30 cellular contexts compared by ENCODE assay signal in the genomic region with DNA sequence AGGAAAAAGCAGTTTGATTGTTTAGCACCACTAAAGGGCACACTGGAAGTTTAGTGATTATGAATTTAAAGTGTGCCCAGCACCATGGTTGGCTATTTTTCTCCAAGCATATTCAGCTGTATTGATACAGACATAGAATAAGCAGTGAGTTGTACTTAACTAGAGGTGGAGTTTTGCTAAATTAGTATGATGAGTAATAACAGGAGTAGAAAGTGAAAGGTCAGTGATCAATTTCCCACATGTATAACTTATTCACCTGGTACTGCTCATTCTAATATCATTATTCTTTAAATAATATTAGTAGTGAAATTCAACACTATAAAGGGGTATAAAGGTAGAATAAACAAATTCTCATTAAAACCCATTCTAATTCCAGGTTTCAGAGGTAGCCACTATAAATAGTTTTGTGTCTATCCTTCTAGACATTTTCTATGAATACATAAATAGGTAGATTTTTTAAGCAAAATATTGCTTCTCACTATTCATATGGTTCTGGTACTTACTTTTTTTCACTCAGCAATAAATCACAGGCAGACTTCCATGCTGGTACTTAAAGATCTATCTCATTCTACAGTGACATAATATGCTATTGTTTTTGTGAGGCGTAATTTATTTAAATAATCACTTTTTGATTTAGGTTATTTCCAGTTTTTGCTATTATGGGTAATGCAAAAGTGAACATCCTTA.
A peak's percentile ranks its signal among the peaks of the same experiment; 100 is the strongest.
DNase-seq lines count a peak whose midpoint lies in the region; ATAC-seq and TF ChIP-seq lines count a peak whose summit lies in the region.
"Had no signal": no experiment of that assay in that cellular context is flagged by ENCODE, and none has a peak within 500 bp of the region (broad histone marks: within the 10 kb centered on the region; RNA-seq: fewer than 3 reads in every experiment).

No MANE protein-coding gene starts in this region.

- no peak overlapping the region for H3K4me3 Mint-ChIP-seq in activated CD8-positive, alpha-beta T cell treated with anti-CD3 and anti-CD28 coated beads for 36 hours
- H3K4me3 Mint-ChIP-seq: activated B cell treated with CpG ODN at 0.5 μM for 24 hours; activated CD4-positive, alpha-beta T cell treated with anti-CD3 and anti-CD28 coated beads, Interleukin-2, amount 10 ng/mL, durations not matched to agents 7 days and 5 days; activated naive CD8-positive, alpha-beta T cell treated with anti-CD3 and anti-CD28 coated beads for 36 hours; activated T-cell treated with anti-CD3 and anti-CD28 coated beads, Interleukin-2, amount 50 U/mL, for 24 hours; CD4-positive, CD25-positive, alpha-beta regulatory T cell; immature natural killer cell; naive thymus-derived CD4-positive, alpha-beta T cell; stimulated activated naive CD8-positive, alpha-beta T cell treated with anti-CD3 and anti-CD28 coated beads, Interleukin-15, amount 100 ng/mL, for 72 hours had no signal

- H3K27me3 Mint-ChIP-seq in activated CD8-positive, alpha-beta T cell treated with anti-CD3 and anti-CD28 coated beads for 36 hours, result no peaks in the 10 kb centered on the region
- H3K27me3 Mint-ChIP-seq: activated B cell treated with CpG ODN at 0.5 μM for 24 hours; activated CD4-positive, alpha-beta T cell treated with anti-CD3 and anti-CD28 coated beads, Interleukin-2, amount 10 ng/mL, durations not matched to agents 7 days and 5 days; activated naive CD8-positive, alpha-beta T cell treated with anti-CD3 and anti-CD28 coated beads for 36 hours; activated T-cell treated with anti-CD3 and anti-CD28 coated beads, Interleukin-2, amount 50 U/mL, for 24 hours; CD4-positive, CD25-positive, alpha-beta regulatory T cell; naive thymus-derived CD4-positive, alpha-beta T cell; stimulated activated naive CD8-positive, alpha-beta T cell treated with anti-CD3 and anti-CD28 coated beads, Interleukin-15, amount 100 ng/mL, for 72 hours had no signal

- CTCF ChIA-PET in activated CD8-positive, alpha-beta T cell treated with anti-CD3 and anti-CD28 coated beads for 36 hours (lab: Charles Lee), result no interaction called here

- intact Hi-C loops in activated CD8-positive, alpha-beta T cell treated with anti-CD3 and anti-CD28 coated beads for 36 hours (cut with micrococcal nuclease), result no loop called here
- intact Hi-C loops in head of caudate nucleus (cut with DNase I), result no loop called here

- no peak overlapping the region for H3K27ac Mint-ChIP-seq in activated CD8-positive, alpha-beta T cell treated with anti-CD3 and anti-CD28 coated beads for 36 hours
- H3K27ac Mint-ChIP-seq: activated B cell treated with CpG ODN at 0.5 μM for 24 hours; activated CD4-positive, alpha-beta T cell treated with anti-CD3 and anti-CD28 coated beads, Interleukin-2, amount 10 ng/mL, durations not matched to agents 7 days and 5 days; activated naive CD8-positive, alpha-beta T cell treated with anti-CD3 and anti-CD28 coated beads for 36 hours; activated T-cell treated with anti-CD3 and anti-CD28 coated beads, Interleukin-2, amount 50 U/mL, for 24 hours; CD4-positive, CD25-positive, alpha-beta regulatory T cell; immature natural killer cell; naive thymus-derived CD4-positive, alpha-beta T cell; stimulated activated naive CD8-positive, alpha-beta T cell treated with anti-CD3 and anti-CD28 coated beads, Interleukin-15, amount 100 ng/mL, for 72 hours had no signal

- POLR2A ChIA-PET in activated CD8-positive, alpha-beta T cell treated with anti-CD3 and anti-CD28 coated beads for 36 hours (lab: Charles Lee), result no interaction called here

- no peaks in the 10 kb centered on the region for H3K4me1 Mint-ChIP-seq in activated CD8-positive, alpha-beta T cell treated with anti-CD3 and anti-CD28 coated beads for 36 hours (ENCODE audit: low read depth)
- H3K4me1 Mint-ChIP-seq: activated B cell treated with CpG ODN at 0.5 μM for 24 hours; activated CD4-positive, alpha-beta T cell treated with anti-CD3 and anti-CD28 coated beads, Interleukin-2, amount 10 ng/mL, durations not matched to agents 7 days and 5 days; activated naive CD8-positive, alpha-beta T cell treated with anti-CD3 and anti-CD28 coated beads for 36 hours; CD4-positive, CD25-positive, alpha-beta regulatory T cell; immature natural killer cell; naive thymus-derived CD4-positive, alpha-beta T cell; stimulated activated naive CD8-positive, alpha-beta T cell treated with anti-CD3 and anti-CD28 coated beads, Interleukin-15, amount 100 ng/mL, for 72 hours had no signal

- no peaks in the 10 kb centered on the region for H3K36me3 Mint-ChIP-seq in activated CD8-positive, alpha-beta T cell treated with anti-CD3 and anti-CD28 coated beads for 36 hours (ENCODE audit: low read depth)
- H3K36me3 Mint-ChIP-seq: activated naive CD8-positive, alpha-beta T cell treated with anti-CD3 and anti-CD28 coated beads for 36 hours; CD4-positive, CD25-positive, alpha-beta regulatory T cell; immature natural killer cell had no signal

- no peak for TF ChIP-seq CTCF in GM13977 (IDR thresholded peaks at IDR 0.05; ENCODE audit: extremely low read depth, insufficient read depth, missing control alignments)
- TF ChIP-seq CTCF in activated CD8-positive, alpha-beta T cell treated with anti-CD3 and anti-CD28 coated beads for 36 hours (IDR thresholded peaks at IDR 0.05), result no peak

- DNase-seq in GM13977 (ENCODE audit: low spot score) (peak; percentile 33), hypothalamus (lab: John Stamatoyannopoulos, UW) (no peak), head of caudate nucleus (no peak), NCI-H2171 (lab: John Stamatoyannopoulos, UW) (no peak)
- no peak for DNase-seq in activated CD8-positive, alpha-beta T cell treated with anti-CD3 and anti-CD28 coated beads for 36 hours
- DNase-seq: activated B cell treated with CpG ODN at 0.5 μM for 24 hours; activated CD4-positive, alpha-beta T cell treated with anti-CD3 and anti-CD28 coated beads, Interleukin-2, amount 10 ng/mL, durations not matched to agents 7 days and 5 days; activated effector memory CD4-positive, alpha-beta T cell treated with anti-CD3 and anti-CD28 coated beads, Interleukin-2, amount 50 U/mL, for 16 hours; activated naive CD8-positive, alpha-beta T cell treated with anti-CD3 and anti-CD28 coated beads for 36 hours; activated T-cell treated with anti-CD3 and anti-CD28 coated beads, Interleukin-2, amount 50 U/mL, for 24 hours; caudate nucleus; CD4-positive, CD25-positive, alpha-beta regulatory T cell; DND-41; effector CD8-positive, alpha-beta T cell; GF-D8; hippocampal formation; immature natural killer cell; KBM-7; left cardiac atrium; naive thymus-derived CD4-positive, alpha-beta T cell; NCI-H2029; NCI-H524 treated with DMSO at 0.1 percent for 48 hours; NK-92 treated with Interleukin-12 subunit alpha and Interleukin-12 subunit beta, amount 100 ng/mL, for 24 hours; PC-9; posterior cingulate gyrus; SK-N-SH; stimulated activated naive CD8-positive, alpha-beta T cell treated with anti-CD3 and anti-CD28 coated beads, Interleukin-15, amount 100 ng/mL, for 72 hours had no signal

- in situ Hi-C loops in GM13977 (cut with MboI; ENCODE audit: low pct_unique_long_range_greater_than_20kb, low sequenced_read_pairs, unreplicated experiment), result no loop called here

- ATAC-seq in GM19043 (IDR thresholded peaks at IDR 0.05; ENCODE audit: low read depth, unreplicated experiment) (peak; percentile 78), HG02678 (IDR thresholded peaks at IDR 0.05; ENCODE audit: unreplicated experiment) (peak; percentile 70), HG03342 (IDR thresholded peaks at IDR 0.05; ENCODE audit: unreplicated experiment) (peak; percentile 93)
- no peak for ATAC-seq in activated CD8-positive, alpha-beta T cell treated with anti-CD3 and anti-CD28 coated beads for 36 hours
- ATAC-seq: left cardiac atrium; naive thymus-derived CD4-positive, alpha-beta T cell; stimulated activated naive CD8-positive, alpha-beta T cell treated with anti-CD3 and anti-CD28 coated beads, Interleukin-15, amount 100 ng/mL, for 72 hours had no signal

- H3K9me3 Mint-ChIP-seq in activated CD8-positive, alpha-beta T cell treated with anti-CD3 and anti-CD28 coated beads for 36 hours, result no peaks in the 10 kb centered on the region
